2 cellular contexts compared by ENCODE assay signal in the genomic region with DNA sequence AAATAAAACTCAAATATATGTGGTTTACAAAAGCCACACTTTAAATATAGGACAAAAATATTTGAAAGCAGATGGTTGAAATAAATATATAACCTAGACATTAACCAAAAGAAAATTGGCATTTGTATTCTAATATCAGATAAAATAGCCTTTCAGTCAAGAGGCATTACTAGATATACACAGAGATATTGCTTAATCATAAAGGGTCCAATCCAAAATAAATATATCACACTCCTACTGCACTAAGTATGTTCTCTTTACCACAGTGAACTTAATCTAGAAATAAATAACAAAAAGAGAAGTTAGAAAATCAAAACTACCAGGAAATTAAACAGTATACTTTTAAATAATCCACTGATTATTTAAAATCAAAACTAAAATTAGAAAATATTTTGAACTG.
TF ChIP-seq lines count a peak whose summit lies in the region.

No MANE protein-coding gene starts in this region.

TF ChIP-seq in IMR-90, 13 proteins besides CTCF, POLR2A, EP300 and RAD21:
- TF ChIP-seq CEBPB (IDR thresholded peaks at IDR 0.05; ENCODE audit: low read depth, low read length) = 0 out of 2 replicates have a peak, but pooled peaks have one; percentile 3
- TF ChIP-seq RCOR1 (IDR thresholded peaks at IDR 0.05; ENCODE audit: insufficient replicate concordance, low read length) = no peak

TF ChIP-seq in HepG2, 621 proteins besides CTCF, POLR2A, EP300 and RAD21:
- TF ChIP-seq HNRNPH1 (optimal IDR thresholded peaks at IDR 0.05; ENCODE audit: low read depth, low read length) (no peak), CEBPB (IDR thresholded peaks at IDR 0.05; ENCODE audit: borderline replicate concordance, low read depth, low read length) (0 out of 2 replicates have a peak, but pooled peaks have one; percentile 1), CHD2 (IDR thresholded peaks at IDR 0.05; ENCODE audit: low read depth, low read length) (no peak), ARHGAP35 (CRISPR knock-in tag; IDR thresholded peaks at IDR 0.05; ENCODE audit: borderline replicate concordance) (no peak), MAFG (CRISPR knock-in tag; IDR thresholded peaks at IDR 0.05) (no peak)
- TF ChIP-seq, protein P1, sequence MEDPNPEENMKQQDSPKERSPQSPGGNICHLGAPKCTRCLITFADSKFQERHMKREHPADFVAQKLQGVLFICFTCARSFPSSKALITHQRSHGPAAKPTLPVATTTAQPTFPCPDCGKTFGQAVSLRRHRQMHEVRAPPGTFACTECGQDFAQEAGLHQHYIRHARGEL (CRISPR knock-in tag; IDR thresholded peaks at IDR 0.05) = no peak
